In genomic region chr16:72679856-72680255, GRCh38 we compare ENCODE assay signal across 36 cellular contexts.
DNase-seq lines count a peak whose midpoint lies in the region; ATAC-seq, FAIRE-seq and TF ChIP-seq lines count a peak whose summit lies in the region.
"Had no signal": no experiment of that assay in that cellular context is flagged by ENCODE, and none has a peak within 500 bp of the region (broad histone marks: within the 10 kb centered on the region; RNA-seq: fewer than 3 reads in every experiment).

No MANE protein-coding gene starts in this region.

- H4K20me1 ChIP-seq in HepG2 (ENCODE audit: insufficient read depth, low read length) (no peaks in the 10 kb centered on the region), IMR-90 (ENCODE audit: insufficient read depth, low read length) (no peaks in the 10 kb centered on the region), K562 (replicated peaks; ENCODE audit: control insufficient read depth, insufficient read depth, low read length) (no peaks in the 10 kb centered on the region), H1 (replicated peaks in 1 of 2; ENCODE audit: control insufficient read depth in 1 of 2, insufficient read depth in 2 of 2, low read length in 2 of 2) (no peaks in the 10 kb centered on the region)
- H4K20me1 ChIP-seq: BLaER1; BLaER1 treated with 17β-estradiol and CSF1 and Interleukin-3, amounts not matched to agents 10 nM and 100 nM had no signal

- TF ChIP-seq RAD21 in HepG2 (CRISPR knock-in tag; IDR thresholded peaks at IDR 0.05): no peak
- TF ChIP-seq RAD21 in IMR-90 (IDR thresholded peaks at IDR 0.05; ENCODE audit: low read length): no peak
- TF ChIP-seq RAD21 in K562 (CRISPR knock-in tag; conservative IDR thresholded peaks at IDR 0.05 in 1 of 2, IDR thresholded peaks at IDR 0.05 in 1 of 2): no peak
- TF ChIP-seq RAD21 in H1 (IDR thresholded peaks at IDR 0.05 in 1 of 2, conservative IDR thresholded peaks at IDR 0.05 in 1 of 2; ENCODE audit: low read depth in 2 of 2, low read length in 2 of 2): no peak

- POLR2A ChIA-PET in HepG2 (lab: Yijun Ruan, JAX): no interaction called here
- POLR2A ChIA-PET in IMR-90 (lab: Charles Lee; ENCODE audit: unreplicated experiment): no interaction called here
- POLR2A ChIA-PET in K562 (lab: Yijun Ruan, JAX): no interaction called here
- POLR2A ChIA-PET in H1 (lab: Charles Lee; ENCODE audit: partially characterized antibody): no interaction called here
- POLR2A ChIA-PET in Caco-2 (lab: Charles Lee): no interaction called here

- H2AFZ ChIP-seq in HepG2 (ENCODE audit: low read length): no peak overlapping the region
- H2AFZ ChIP-seq in IMR-90 (replicated peaks; ENCODE audit: low read length, poor library complexity): no peak overlapping the region
- H2AFZ ChIP-seq in K562 (ENCODE audit: low read depth, low read length): no peak overlapping the region
- no peak overlapping the region for H2AFZ ChIP-seq in H1 (ENCODE audit: low read length)

- no peak for TF ChIP-seq EP300 in HepG2 (IDR thresholded peaks at IDR 0.05; ENCODE audit: low read depth in 2 of 2, low read length in 2 of 2)
- no peak for TF ChIP-seq EP300 in HepG2 (CRISPR knock-in tag; IDR thresholded peaks at IDR 0.05; ENCODE audit: borderline replicate concordance)
- no peak for TF ChIP-seq EP300 in K562 (IDR thresholded peaks at IDR 0.05; ENCODE audit: low read length)
- TF ChIP-seq EP300 in H1 (IDR thresholded peaks at IDR 0.05; ENCODE audit: borderline replicate concordance in 1 of 2, low read depth in 2 of 2, low read length in 2 of 2): no peak

- H3K27ac Mint-ChIP-seq in Caco-2 (ENCODE audit: unreplicated experiment): no peak overlapping the region
- H3K27ac Mint-ChIP-seq: B cell; CD14-positive monocyte; CD4-positive, alpha-beta T cell; CD4-positive, CD25-positive, alpha-beta regulatory T cell; CD8-positive, alpha-beta memory T cell; CD8-positive, alpha-beta T cell had no signal

- H2BK120ac ChIP-seq in IMR-90 (ENCODE audit: low read depth, low read length) (no peak overlapping the region), H1 (replicated peaks; ENCODE audit: low read depth, low read length) (no peak overlapping the region)

- FAIRE-seq in HepG2 (lab: Jason Lieb, UNC): no peak
- FAIRE-seq in K562 (lab: Jason Lieb, UNC): no peak
- FAIRE-seq in H1 (lab: Jason Lieb, UNC): no peak
- FAIRE-seq: A204.1, A549, D721Med had no signal

- H3K4me1 ChIP-seq in HepG2 (ENCODE audit: insufficient read depth, low read length) (peaks cover 14% of the 10 kb centered on the region), right lobe of liver (no peaks in the 10 kb centered on the region), IMR-90 (ENCODE audit: control insufficient read depth, insufficient read depth, low read length) (0 out of 2 replicates have a peak, but pooled peaks cover 3% of the 10 kb centered on the region), K562 (replicated peaks in 1 of 2; ENCODE audit: control insufficient read depth in 2 of 2, insufficient read depth in 2 of 2, low read length in 2 of 2) (no peaks in the 10 kb centered on the region), H1 (replicated peaks in 1 of 4; ENCODE audit: control insufficient read depth in 3 of 4, insufficient read depth in 4 of 4, low read length in 3 of 4) (no peaks in the 10 kb centered on the region), Caco-2 (peaks cover 9% of the 10 kb centered on the region), uterus (no peaks in the 10 kb centered on the region)
- H3K4me1 ChIP-seq: A549; BE2C; BLaER1; BLaER1 treated with 17β-estradiol and CSF1 and Interleukin-3, amounts not matched to agents 10 nM and 100 nM had no signal

- H3K27me3 ChIP-seq in HepG2 (ENCODE audit: control insufficient read depth in 1 of 2, insufficient read depth in 2 of 2, low read length in 2 of 2) (no peaks in the 10 kb centered on the region), right lobe of liver (no peaks in the 10 kb centered on the region), IMR-90 (ENCODE audit: control insufficient read depth, insufficient read depth, low read length) (no peaks in the 10 kb centered on the region), K562 (ENCODE audit: control insufficient read depth in 2 of 2, insufficient read depth in 2 of 2, low read length in 2 of 2) (no peaks in the 10 kb centered on the region), H1 (replicated peaks in 1 of 4; ENCODE audit: control insufficient read depth in 3 of 4, extremely low read depth in 1 of 4, insufficient read depth in 3 of 4, low read length in 3 of 4) (no peaks in the 10 kb centered on the region), Caco-2 (replicated peaks; ENCODE audit: control insufficient read depth, insufficient read depth, low read length) (no peaks in the 10 kb centered on the region), uterus (no peaks in the 10 kb centered on the region)
- H3K27me3 ChIP-seq: BE2C; BLaER1; BLaER1 treated with 17β-estradiol and CSF1 and Interleukin-3, amounts not matched to agents 10 nM and 100 nM had no signal

- H3K79me2 ChIP-seq in HepG2 (ENCODE audit: insufficient read depth, low read length) (no peaks in the 10 kb centered on the region), K562 (ENCODE audit: control insufficient read depth, insufficient read depth, low read length) (no peaks in the 10 kb centered on the region), H1 (ENCODE audit: control insufficient read depth in 1 of 2, insufficient read depth in 2 of 2, low read length in 2 of 2) (no peaks in the 10 kb centered on the region)

- CTCF ChIA-PET in HepG2 (lab: Yijun Ruan, JAX; ENCODE audit: low intra/inter-chr PET ratio, low total read pairs) (no interaction called here), IMR-90 (lab: Yijun Ruan, JAX) (no interaction called here), K562 (lab: Yijun Ruan, JAX; ENCODE audit: low intra/inter-chr PET ratio) (no interaction called here), H1 (lab: Charles Lee; ENCODE audit: partially characterized antibody) (no interaction called here), Caco-2 (lab: Charles Lee) (no interaction called here)

- TF ChIP-seq CTCF in HepG2 (CRISPR knock-in tag; IDR thresholded peaks at IDR 0.05) (no peak), right lobe of liver (IDR thresholded peaks at IDR 0.05) (no peak), IMR-90 (conservative IDR thresholded peaks at IDR 0.05; ENCODE audit: low read depth, low read length) (no peak), K562 (IDR thresholded peaks at IDR 0.05 in 2 of 3, conservative IDR thresholded peaks at IDR 0.05 in 1 of 3; ENCODE audit: insufficient read depth in 2 of 3, low read depth in 1 of 3, low read length in 3 of 3) (no peak), H1 (IDR thresholded peaks at IDR 0.05; ENCODE audit: control extremely low read depth in 1 of 3, insufficient read depth in 1 of 3, low read depth in 1 of 3, low read length in 3 of 3) (no peak), Caco-2 (IDR thresholded peaks at IDR 0.05; ENCODE audit: insufficient read depth in 1 of 2, low read depth in 1 of 2, low read length in 1 of 2, severe bottlenecking in 1 of 2, unreplicated experiment in 1 of 2) (no peak), uterus (IDR thresholded peaks at IDR 0.05) (no peak)

- H3K4me3 ChIP-seq in HepG2 (replicated peaks in 1 of 3; ENCODE audit: insufficient read depth in 1 of 3, low read depth in 2 of 3, low read length in 3 of 3) (no peak overlapping the region), right lobe of liver (no peak overlapping the region), IMR-90 (ENCODE audit: insufficient read depth, low read depth, low read length) (no peak overlapping the region), K562 (no peak overlapping the region), H1 (ENCODE audit: extremely low read depth in 1 of 4, insufficient read depth in 2 of 4, low read depth in 3 of 4, low read length in 4 of 4) (no peak overlapping the region), Caco-2 (ENCODE audit: low read depth, low read length) (no peak overlapping the region), uterus (no peak overlapping the region)
- H3K4me3 ChIP-seq: A549; BLaER1; BLaER1 treated with 17β-estradiol and CSF1 and Interleukin-3, amounts not matched to agents 10 nM and 100 nM had no signal

- H2AK9ac ChIP-seq in IMR-90 (replicated peaks; ENCODE audit: low read depth, low read length, poor library complexity): no peak overlapping the region

- H3K56ac ChIP-seq in IMR-90 (ENCODE audit: extremely low read depth, insufficient read depth, low read length) (no peak overlapping the region), H1 (replicated peaks; ENCODE audit: insufficient read length, low read depth, low read length) (no peak overlapping the region)

- intact Hi-C loops in HepG2 (cut with micrococcal nuclease; ENCODE audit: unreplicated experiment) (no loop called here), right lobe of liver (cut with DNase I) (no loop called here), IMR-90 (cut with micrococcal nuclease) (loop anchor here (10.0 kb wide), 1 partner anchor 1195 kb away; no protein-coding TSS in a partner anchor), K562 (cut with micrococcal nuclease) (no loop called here), Caco-2 (cut with micrococcal nuclease; ENCODE audit: unreplicated experiment) (loop anchor here (5.0 kb wide), 1 partner anchor 152 kb away; no protein-coding TSS in a partner anchor), uterus (cut with DNase I; ENCODE audit: low total_unique reads) (no loop called here)

- no peaks in the 10 kb centered on the region for H3K27me3 Mint-ChIP-seq in Caco-2 (ENCODE audit: insufficient read depth, unreplicated experiment)
- H3K27me3 Mint-ChIP-seq: B cell; CD4-positive, alpha-beta memory T cell; CD4-positive, alpha-beta T cell had no signal

- no peak overlapping the region for H4K5ac ChIP-seq in IMR-90 (ENCODE audit: low read depth, low read length)
- H4K5ac ChIP-seq in H1 (ENCODE audit: insufficient read length, low read depth, low read length): no peak overlapping the region

- H3K4me2 ChIP-seq in HepG2 (ENCODE audit: low read depth, low read length) (no peak overlapping the region), IMR-90 (ENCODE audit: low read depth, low read length) (no peak overlapping the region), K562 (ENCODE audit: insufficient read depth, low read length) (no peak overlapping the region), H1 (ENCODE audit: insufficient read depth in 1 of 2, low read depth in 2 of 2, low read length in 2 of 2) (no peak overlapping the region)
- H3K4me2 ChIP-seq: A549; BLaER1; BLaER1 treated with 17β-estradiol and CSF1 and Interleukin-3, amounts not matched to agents 10 nM and 100 nM had no signal

- DNase-seq in HepG2 (ENCODE audit: low spot score) (no peak), right lobe of liver (no peak), IMR-90 (no peak), K562 (ENCODE audit: extremely low read depth in 1 of 4, low spot score in 3 of 4) (no peak), H1 (ENCODE audit: low read depth in 1 of 2, low spot score in 2 of 2) (no peak), Caco-2 (no peak), NCI-H1930 (lab: John Stamatoyannopoulos, UW) (no peak), uterus (no peak)
- DNase-seq: 8988T; ACHN; AML-193; BE2C; C1 segment of cervical spinal cord; Calu3; CD4-positive, alpha-beta memory T cell; CD4-positive, alpha-beta T cell; CD4-positive, CD25-positive, alpha-beta regulatory T cell; CD8-positive, alpha-beta memory T cell; CD8-positive, alpha-beta T cell; COR-L47; DMS 273 treated with DMSO at 0.1 percent for 48 hours; DMS153; DMS53; DMS79; DMS79 treated with DMSO at 0.1 percent for 48 hours; DND-41; EL had no signal

- no TSS peak for BruUV-seq in HepG2 (replicated peaks; lab: Mats Ljungman, UMichigan)
- no TSS peak for BruUV-seq in IMR-90 (replicated peaks; lab: Mats Ljungman, UMichigan)
- no TSS peak for BruUV-seq in K562 (replicated peaks; lab: Mats Ljungman, UMichigan)
- no TSS peak for BruUV-seq in Caco-2 (replicated peaks; lab: Mats Ljungman, UMichigan)

- H3K4ac ChIP-seq in IMR-90 (ENCODE audit: low read depth, low read length) (no peak overlapping the region), H1 (replicated peaks; ENCODE audit: insufficient read length, low read depth, low read length) (no peak overlapping the region)

- H3K79me1 ChIP-seq in IMR-90 (ENCODE audit: low read depth in 1 of 2, low read length in 2 of 2): no peaks in the 10 kb centered on the region
- H3K79me1 ChIP-seq in H1 (ENCODE audit: low read depth, low read length): no peaks in the 10 kb centered on the region

- no peak overlapping the region for H4K91ac ChIP-seq in IMR-90 (ENCODE audit: insufficient read depth, low read depth, low read length)
- no peak overlapping the region for H4K91ac ChIP-seq in H1 (replicated peaks; ENCODE audit: insufficient read length, low read length)

- peaks cover 8% of the 10 kb centered on the region for H3K36me3 Mint-ChIP-seq in Caco-2 (ENCODE audit: insufficient read depth, unreplicated experiment)
- H3K36me3 Mint-ChIP-seq: CD14-positive monocyte; CD4-positive, alpha-beta memory T cell; CD4-positive, CD25-positive, alpha-beta regulatory T cell; CD8-positive, alpha-beta memory T cell; CD8-positive, alpha-beta T cell had no signal

- H2AK5ac ChIP-seq in IMR-90 (ENCODE audit: low read depth, low read length) (no peak overlapping the region), H1 (ENCODE audit: low read depth, low read length) (no peak overlapping the region)

- no peak overlapping the region for H3K14ac ChIP-seq in IMR-90 (replicated peaks; ENCODE audit: low read depth, low read length)
- H3K14ac ChIP-seq in H1 (ENCODE audit: insufficient read length): no peak overlapping the region

- H3K27ac ChIP-seq in HepG2 (ENCODE audit: extremely low read length, insufficient read depth, low read length) (no peak overlapping the region), right lobe of liver (no peak overlapping the region), IMR-90 (ENCODE audit: insufficient read depth, low read length) (no peak overlapping the region), K562 (ENCODE audit: extremely low read depth, low read depth, low read length) (no peak overlapping the region), H1 (ENCODE audit: low read depth, low read length) (no peak overlapping the region), uterus (no peak overlapping the region)
- H3K27ac ChIP-seq: 22Rv1; A549; BLaER1; BLaER1 treated with 17β-estradiol and CSF1 and Interleukin-3, amounts not matched to agents 10 nM and 100 nM; C4-2B had no signal

- no peak for TF ChIP-seq POLR2A in HepG2 (IDR thresholded peaks at IDR 0.05; ENCODE audit: insufficient read depth in 1 of 2, low read depth in 2 of 2, low read length in 2 of 2)
- TF ChIP-seq POLR2A in right lobe of liver (IDR thresholded peaks at IDR 0.05): no peak
- no peak for TF ChIP-seq POLR2A in IMR-90 (IDR thresholded peaks at IDR 0.05; ENCODE audit: low read depth, low read length)
- no peak for TF ChIP-seq POLR2A in K562 (conservative IDR thresholded peaks at IDR 0.05)
- TF ChIP-seq POLR2A in H1 (IDR thresholded peaks at IDR 0.05; ENCODE audit: control extremely low read depth in 1 of 2, low read depth in 2 of 2, low read length in 2 of 2): no peak
- no peak for TF ChIP-seq POLR2A in uterus (IDR thresholded peaks at IDR 0.05)

- dilution Hi-C loops in IMR-90 (cut with HindIII; ENCODE audit: low sequenced_read_pairs, unreplicated experiment): no loop called here

- H3K4me1 Mint-ChIP-seq in Caco-2 (ENCODE audit: low read depth, unreplicated experiment): peaks cover 6% of the 10 kb centered on the region
- H3K4me1 Mint-ChIP-seq: B cell; CD14-positive monocyte; CD4-positive, alpha-beta memory T cell; CD4-positive, CD25-positive, alpha-beta regulatory T cell; CD8-positive, alpha-beta memory T cell had no signal

- no peaks in the 10 kb centered on the region for H3K9me3 ChIP-seq in HepG2 (ENCODE audit: low read length)
- no peaks in the 10 kb centered on the region for H3K9me3 ChIP-seq in right lobe of liver
- no peaks in the 10 kb centered on the region for H3K9me3 ChIP-seq in IMR-90 (ENCODE audit: control insufficient read depth, insufficient read depth, low read length)
- no peaks in the 10 kb centered on the region for H3K9me3 ChIP-seq in K562 (replicated peaks; ENCODE audit: control insufficient read depth, insufficient read depth, low read depth, low read length)
- no peaks in the 10 kb centered on the region for H3K9me3 ChIP-seq in H1 (ENCODE audit: insufficient read depth in 2 of 2, low read depth in 1 of 2, low read length in 1 of 2)
- H3K9me3 ChIP-seq in Caco-2: no peaks in the 10 kb centered on the region
- H3K9me3 ChIP-seq in uterus: no peaks in the 10 kb centered on the region
- H3K9me3 ChIP-seq: BE2C had no signal

- in situ Hi-C loops in HepG2 (cut with HindIII; ENCODE audit: extremely low pct_ligation_motif_present, low pct_unique_long_range_greater_than_20kb): no loop called here
- in situ Hi-C loops in IMR-90 (cut with MboI; ENCODE audit: low sequenced_read_pairs): no loop called here
- in situ Hi-C loops in K562 (cut with MboI): no loop called here

- H2BK12ac ChIP-seq in H1 (ENCODE audit: low read depth, low read length): no peak overlapping the region

- ATAC-seq in HepG2 (no peak), right lobe of liver (no peak), IMR-90 (ENCODE audit: low read depth) (no peak), K562 (no peak)
- ATAC-seq: A549; CD8-positive, alpha-beta T cell had no signal

- H3K4me3 Mint-ChIP-seq in Caco-2 (ENCODE audit: unreplicated experiment): no peak overlapping the region
- H3K4me3 Mint-ChIP-seq: B cell; CD14-positive monocyte; CD4-positive, alpha-beta memory T cell; CD4-positive, alpha-beta T cell; CD4-positive, CD25-positive, alpha-beta regulatory T cell; CD8-positive, alpha-beta memory T cell; CD8-positive, alpha-beta T cell had no signal

- H3K9me3 Mint-ChIP-seq in Caco-2 (ENCODE audit: unreplicated experiment): peaks cover 10% of the 10 kb centered on the region
- H3K9me3 Mint-ChIP-seq: CD8-positive, alpha-beta T cell had no signal

- no peaks in the 10 kb centered on the region for H3K23me2 ChIP-seq in H1 (ENCODE audit: low read depth, low read length)

- H3K9ac ChIP-seq in HepG2 (ENCODE audit: insufficient read depth, low read depth, low read length) (no peak overlapping the region), IMR-90 (ENCODE audit: low read depth, low read length) (no peak overlapping the region), K562 (ENCODE audit: insufficient read depth in 1 of 2, low read depth in 2 of 2, low read length in 2 of 2) (no peak overlapping the region), H1 (replicated peaks in 1 of 4; ENCODE audit: extremely low read depth in 1 of 4, low read depth in 3 of 4, low read length in 3 of 4) (no peak overlapping the region)
- H3K9ac ChIP-seq: BLaER1; BLaER1 treated with 17β-estradiol and CSF1 and Interleukin-3, amounts not matched to agents 10 nM and 100 nM had no signal

- no peak overlapping the region for H2BK5ac ChIP-seq in IMR-90 (ENCODE audit: low read depth, low read length, poor library complexity, severe bottlenecking)
- no peak overlapping the region for H2BK5ac ChIP-seq in H1 (ENCODE audit: low read depth, low read length)

- H2BK15ac ChIP-seq in IMR-90 (ENCODE audit: low read depth, low read length) (no peak overlapping the region), H1 (ENCODE audit: low read length) (no peak overlapping the region)

- H3K23ac ChIP-seq in IMR-90 (ENCODE audit: low read depth, low read length) (no peak overlapping the region), H1 (ENCODE audit: insufficient read length) (no peak overlapping the region)

- no peak overlapping the region for H2BK20ac ChIP-seq in IMR-90 (ENCODE audit: low read depth, low read length)
- no peak overlapping the region for H2BK20ac ChIP-seq in H1 (ENCODE audit: low read length)

- H3K36me3 ChIP-seq in HepG2 (replicated peaks in 1 of 2; ENCODE audit: control insufficient read depth in 1 of 2, insufficient read depth in 2 of 2, low read length in 2 of 2): no peaks in the 10 kb centered on the region
- no peaks in the 10 kb centered on the region for H3K36me3 ChIP-seq in right lobe of liver
- no peaks in the 10 kb centered on the region for H3K36me3 ChIP-seq in IMR-90 (ENCODE audit: control insufficient read depth, insufficient read depth, low read length)
- no peaks in the 10 kb centered on the region for H3K36me3 ChIP-seq in K562 (ENCODE audit: control insufficient read depth, insufficient read depth, low read length)
- no peaks in the 10 kb centered on the region for H3K36me3 ChIP-seq in H1 (ENCODE audit: control insufficient read depth in 2 of 4, insufficient read depth in 4 of 4, low read length in 3 of 4)
- H3K36me3 ChIP-seq in Caco-2 (ENCODE audit: control insufficient read depth, insufficient read depth, low read length): no peaks in the 10 kb centered on the region
- no peaks in the 10 kb centered on the region for H3K36me3 ChIP-seq in uterus
- H3K36me3 ChIP-seq: BE2C; BLaER1; BLaER1 treated with 17β-estradiol and CSF1 and Interleukin-3, amounts not matched to agents 10 nM and 100 nM had no signal

- H4K8ac ChIP-seq in IMR-90 (ENCODE audit: low read depth in 2 of 2, low read length in 2 of 2) (no peak overlapping the region), H1 (ENCODE audit: extremely low read depth, insufficient read depth, low read length) (no peak overlapping the region)

- H3K18ac ChIP-seq in IMR-90 (ENCODE audit: low read depth, low read length) (no peak overlapping the region), H1 (ENCODE audit: extremely low read depth, low read length) (no peak overlapping the region)

- H3K9me1 ChIP-seq in IMR-90 (ENCODE audit: insufficient read depth, low read length) (no peaks in the 10 kb centered on the region), K562 (ENCODE audit: control insufficient read depth, insufficient read depth, low read length) (no peaks in the 10 kb centered on the region)

Comparison
In these comparisons a context has a peak if more than half of its experiments do, and no peak if none do; other contexts are left out.
1. intact Hi-C loops: an anchor here in IMR-90 (10.0 kb wide) and Caco-2 (5.0 kb wide); none called in HepG2, right lobe of liver, K562 and uterus.
2. Of the 241 proteins assayed by ChIP-seq in both HepG2 and K562: peak only in HepG2: none; only in K562: none; in both: CEBPB; in neither: 239; mixed calls (peak in some experiments, not most) for 1.